In the genomic region with DNA sequence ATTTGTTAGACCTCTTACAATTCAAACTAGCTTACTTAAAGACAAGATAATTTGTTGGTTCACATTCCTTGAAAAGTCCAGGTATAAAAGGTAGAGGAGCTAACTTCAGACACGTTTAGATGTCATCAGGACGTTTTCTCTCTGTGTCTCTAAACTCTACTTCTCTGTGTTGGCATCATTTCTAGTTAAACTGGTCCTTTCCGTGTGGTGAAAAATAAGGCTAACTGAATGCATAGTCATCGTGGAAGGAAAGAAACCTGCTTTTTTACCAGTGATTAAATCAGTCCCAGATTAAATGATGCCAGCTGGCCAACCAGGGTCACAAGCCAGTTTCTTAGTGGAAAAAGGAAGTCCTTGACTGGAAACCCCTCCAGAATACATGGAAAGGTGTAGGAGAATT, we compare ENCODE assay signal across 26 cellular contexts.
"Had no signal": no experiment of that assay in that cellular context is flagged by ENCODE, and none has a peak within 500 bp of the region (broad histone marks: within the 10 kb centered on the region; RNA-seq: fewer than 3 reads in every experiment).

No MANE protein-coding gene starts in this region.

- H3K27ac ChIP-seq: coronary artery, epithelial cell of prostate, esophagus muscularis mucosa, lower lobe of right lung, neural progenitor cell, parathyroid adenoma, right atrium auricular region, testis, tibial artery, upper lobe of left lung had no signal

- H3K36me3 Mint-ChIP-seq: immature natural killer cell; memory B cell; neural progenitor cell; stimulated activated effector memory CD8-positive, alpha-beta T cell treated with anti-CD3 and anti-CD28 coated beads, Interleukin-12 subunit alpha, Interleukin-12 subunit beta, amount 100 ng/mL, for 72 hours had no signal

- H3K4me1 Mint-ChIP-seq: immature natural killer cell; memory B cell; neural progenitor cell; stimulated activated effector memory CD8-positive, alpha-beta T cell treated with anti-CD3 and anti-CD28 coated beads, Interleukin-12 subunit alpha, Interleukin-12 subunit beta, amount 100 ng/mL, for 72 hours had no signal

- H3K4me3 Mint-ChIP-seq: immature natural killer cell; memory B cell; naive thymus-derived CD4-positive, alpha-beta T cell; nephron; neural progenitor cell; stimulated activated effector memory CD8-positive, alpha-beta T cell treated with anti-CD3 and anti-CD28 coated beads, Interleukin-12 subunit alpha, Interleukin-12 subunit beta, amount 100 ng/mL, for 72 hours had no signal

- H3K27ac Mint-ChIP-seq: immature natural killer cell; memory B cell; naive thymus-derived CD4-positive, alpha-beta T cell; nephron; neural progenitor cell; progenitor cell of endocrine pancreas; stimulated activated effector memory CD8-positive, alpha-beta T cell treated with anti-CD3 and anti-CD28 coated beads, Interleukin-12 subunit alpha, Interleukin-12 subunit beta, amount 100 ng/mL, for 72 hours had no signal

- H3K9me3 Mint-ChIP-seq: neural progenitor cell; stimulated activated effector memory CD8-positive, alpha-beta T cell treated with anti-CD3 and anti-CD28 coated beads, Interleukin-12 subunit alpha, Interleukin-12 subunit beta, amount 100 ng/mL, for 72 hours had no signal

- ATAC-seq: left ventricle myocardium superior; lower lobe of right lung; naive thymus-derived CD4-positive, alpha-beta T cell; sciatic nerve; stimulated activated effector memory CD8-positive, alpha-beta T cell treated with anti-CD3 and anti-CD28 coated beads, Interleukin-12 subunit alpha, Interleukin-12 subunit beta, amount 100 ng/mL, for 72 hours; stimulated activated naive CD8-positive, alpha-beta T cell treated with anti-CD3 and anti-CD28 coated beads, Interleukin-15, Interleukin-2, amounts not matched to agents 100 U/mL and 50 U/mL, for 24 hours had no signal

- DNase-seq: foreskin melanocyte; hypothalamus; immature natural killer cell; islet precursor cell; left ventricle myocardium superior; lower lobe of right lung; naive thymus-derived CD4-positive, alpha-beta T cell; stimulated activated CD4-positive, alpha-beta T cell treated with anti-CD3 and anti-CD28 coated beads, Interleukin-12 subunit alpha, Interleukin-12 subunit beta, amount 100 ng/mL, for 4 hours; stimulated activated CD4-positive, alpha-beta T cell treated with anti-CD3 and anti-CD28 coated beads, Interleukin-1b, Interleukin-23, amount 100 ng/mL, for 48 hours; stimulated activated CD4-positive, alpha-beta T cell treated with anti-CD3 and anti-CD28 coated beads, Interleukin-4, amount 100 ng/mL, for 24 hours; stimulated activated naive CD8-positive, alpha-beta T cell treated with anti-CD3 and anti-CD28 coated beads, Interleukin-15, Interleukin-2, amounts not matched to agents 100 U/mL and 50 U/mL, for 24 hours; substantia nigra; testis; tibial artery; upper lobe of left lung had no signal
